ENCODE assay signal across 18 cellular contexts in the genomic region with DNA sequence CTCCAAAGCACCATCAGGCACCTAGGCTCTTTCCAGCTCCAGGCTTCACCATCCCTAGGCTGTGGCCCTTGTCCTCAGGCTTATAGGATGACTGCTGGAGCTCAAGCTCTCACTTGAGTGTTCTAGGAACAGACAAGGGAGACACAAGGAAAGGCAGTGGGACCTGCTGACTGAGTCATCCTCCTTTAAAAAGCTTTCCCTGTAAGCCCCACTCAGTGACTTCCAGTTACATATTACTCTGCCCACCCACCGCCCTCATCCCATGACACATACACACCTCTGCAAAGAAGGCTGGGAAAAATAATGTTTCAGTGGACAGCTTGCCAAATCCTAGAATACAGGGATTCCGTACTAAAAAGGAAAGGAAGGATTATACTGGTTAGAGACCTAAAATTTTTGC.
DNase-seq lines count a peak whose midpoint lies in the region; ATAC-seq and TF ChIP-seq lines count a peak whose summit lies in the region.
"Had no signal": no experiment of that assay in that cellular context is flagged by ENCODE, and none has a peak within 500 bp of the region (broad histone marks: within the 10 kb centered on the region; RNA-seq: fewer than 3 reads in every experiment).

No MANE protein-coding gene starts in this region.

- TF ChIP-seq EP300 in stomach (IDR thresholded peaks at IDR 0.05): no peak

- H3K4me3 Mint-ChIP-seq in naive thymus-derived CD8-positive, alpha-beta T cell: no peak overlapping the region

- no peaks in the 10 kb centered on the region for H3K9me3 ChIP-seq in stomach
- H3K9me3 ChIP-seq: heart right ventricle, mucosa of descending colon, SJCRH30, spleen, vagina had no signal

- H3K36me3 ChIP-seq in stomach: no peaks in the 10 kb centered on the region
- H3K36me3 ChIP-seq: heart right ventricle, SJCRH30, spleen, vagina had no signal

- H3K27me3 ChIP-seq in stomach: no peaks in the 10 kb centered on the region
- H3K27me3 ChIP-seq: SJCRH30, vagina had no signal

- H3K27ac Mint-ChIP-seq in naive thymus-derived CD8-positive, alpha-beta T cell: no peak overlapping the region

- H3K27me3 Mint-ChIP-seq in naive thymus-derived CD8-positive, alpha-beta T cell: peaks cover 2 to 30% (median 4%) of the 10 kb centered on the region in 5 donors

- 45 to 66% (median 51%) methylated on average over 2 of the region's 2 CpGs for WGBS in stomach, 5 donors

- peak; percentile 60 for DNase-seq in Daoy (ENCODE audit: low read depth)
- DNase-seq in NCI-H69 (lab: John Stamatoyannopoulos, UW): peak; percentile 63
- DNase-seq in epithelial cell of proximal tubule (ENCODE audit: low read depth): peak; percentile 6
- no peak for DNase-seq in omental fat pad (ENCODE audit: low spot score)
- DNase-seq in naive thymus-derived CD8-positive, alpha-beta T cell: no peak
- DNase-seq in stomach: no peak
- no peak for DNase-seq in NCI-H2081 (lab: John Stamatoyannopoulos, UW)
- DNase-seq: activated T-cell treated with anti-CD3 and anti-CD28 coated beads, Interleukin-2, amount 50 U/mL, for 1 hour; C1 segment of cervical spinal cord; heart right ventricle; left cardiac atrium; mucosa of descending colon; SJCRH30; spleen; stimulated activated naive CD8-positive, alpha-beta T cell treated with anti-CD3 and anti-CD28 coated beads, Interleukin-15, Interleukin-2, amounts not matched to agents 100 U/mL and 50 U/mL, for 24 hours had no signal

- no peak for TF ChIP-seq CTCF in epithelial cell of proximal tubule (conservative IDR thresholded peaks at IDR 0.05; ENCODE audit: low read depth, low read length)
- no peak for TF ChIP-seq CTCF in omental fat pad (IDR thresholded peaks at IDR 0.05)
- TF ChIP-seq CTCF in stomach (IDR thresholded peaks at IDR 0.05): no peak

- peaks cover 0 to 16% (median 4%) of the 10 kb centered on the region in 4 donors for H3K4me1 ChIP-seq in stomach
- H3K4me1 ChIP-seq: heart right ventricle, parathyroid adenoma, spleen, vagina had no signal

- H3K27ac ChIP-seq in stomach: no peak overlapping the region
- H3K27ac ChIP-seq: heart right ventricle, parathyroid adenoma, SJCRH30, spleen, vagina had no signal

- intact Hi-C loops in stomach (cut with DNase I; ENCODE audit: low total_unique reads): no loop called here

- ATAC-seq in omental fat pad (ENCODE audit: low FRiP score): peak; percentile 66
- ATAC-seq in naive thymus-derived CD8-positive, alpha-beta T cell: no peak
- ATAC-seq in GM21619 (IDR thresholded peaks at IDR 0.05; ENCODE audit: unreplicated experiment): no peak
- ATAC-seq: heart right ventricle; left cardiac atrium; mucosa of descending colon; stimulated activated naive CD8-positive, alpha-beta T cell treated with anti-CD3 and anti-CD28 coated beads, Interleukin-15, Interleukin-2, amounts not matched to agents 100 U/mL and 50 U/mL, for 24 hours had no signal

- H3K9me3 Mint-ChIP-seq in naive thymus-derived CD8-positive, alpha-beta T cell: no peaks in the 10 kb centered on the region

- POLR2A ChIA-PET in naive thymus-derived CD8-positive, alpha-beta T cell (lab: Charles Lee): no interaction called here

- no peaks in the 10 kb centered on the region for H3K4me1 Mint-ChIP-seq in naive thymus-derived CD8-positive, alpha-beta T cell

- H3K4me3 ChIP-seq in epithelial cell of proximal tubule (ENCODE audit: low read depth, low read length): no peak overlapping the region
- no peak overlapping the region for H3K4me3 ChIP-seq in stomach
- H3K4me3 ChIP-seq: heart right ventricle, mucosa of descending colon, SJCRH30, spleen, vagina had no signal

- H3K36me3 Mint-ChIP-seq in naive thymus-derived CD8-positive, alpha-beta T cell: no peaks in the 10 kb centered on the region

- no peak for TF ChIP-seq POLR2A in stomach (IDR thresholded peaks at IDR 0.05)

Comparison
In these comparisons a context has a peak if more than half of its experiments do, and no peak if none do; other contexts are left out.
1. DNase-seq: peak in Daoy (single experiment), NCI-H69 (single experiment) and epithelial cell of proximal tubule (single experiment); none in omental fat pad (single experiment), naive thymus-derived CD8-positive, alpha-beta T cell (0 of 10), stomach (single experiment) and NCI-H2081 (0 of 2).